ENCODE assay signal across 18 cellular contexts in the genomic region with DNA sequence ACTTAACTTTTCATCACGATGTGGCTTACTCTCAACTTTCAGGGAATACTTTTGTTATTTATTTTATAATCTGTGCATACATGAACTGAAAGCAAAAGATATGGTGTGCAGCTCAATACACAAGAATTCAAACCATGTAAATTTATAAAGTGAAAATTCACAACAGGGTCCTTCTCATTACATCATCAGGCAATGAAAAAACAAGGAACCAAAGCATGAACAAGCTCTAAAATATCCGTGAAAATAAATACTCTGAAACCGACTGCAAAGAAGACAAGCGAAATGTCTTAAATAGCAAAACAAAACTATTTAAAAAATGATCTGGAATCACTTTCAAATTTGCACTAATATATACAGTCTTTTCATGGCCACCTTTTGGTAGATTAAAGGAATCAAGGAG. TPM values are rescaled to one million over a fixed set of nuclear protein-coding genes. Genes with fewer than 3 reads are reported as not detected.
"Had no signal": no experiment of that assay in that cellular context is flagged by ENCODE, and none has a peak within 500 bp of the region (broad histone marks: within the 10 kb centered on the region; RNA-seq: fewer than 3 reads in every experiment).

No MANE protein-coding gene starts in this region.

- H3K9me3 Mint-ChIP-seq: activated T-cell treated with anti-CD3 and anti-CD28 coated beads, Interleukin-2, amount 50 U/mL, for 24 hours; activated T-helper 17 cell treated with anti-CD3 and anti-CD28 coated beads, Interleukin-2, amount 50 U/mL, for 72 hours; natural killer cell treated with Interleukin-12 subunit alpha and Interleukin-12 subunit beta and Interleukin-15 and Interleukin-18, amount 100 ng/mL, for 72 hours; stimulated activated naive CD8-positive, alpha-beta T cell treated with anti-CD3 and anti-CD28 coated beads, Interleukin-15, amount 100 ng/mL, for 72 hours; T-helper 2 cell treated with Interferon-gamma antibody and Interleukin-4, amounts not matched to agents 5 μg/mL and 100 μg/mL, for 36 hours had no signal

- H3K4me3 Mint-ChIP-seq: activated naive CD8-positive, alpha-beta T cell; activated T-cell treated with anti-CD3 and anti-CD28 coated beads, Interleukin-2, amount 50 U/mL, for 24 hours; activated T-helper 17 cell treated with anti-CD3 and anti-CD28 coated beads, Interleukin-2, amount 50 U/mL, for 72 hours; natural killer cell treated with Interleukin-12 subunit alpha and Interleukin-12 subunit beta and Interleukin-15 and Interleukin-18, amount 100 ng/mL, for 72 hours; stimulated activated naive CD8-positive, alpha-beta T cell treated with anti-CD3 and anti-CD28 coated beads, Interleukin-15, amount 100 ng/mL, for 72 hours; T-helper 2 cell treated with Interferon-gamma antibody and Interleukin-4, amounts not matched to agents 5 μg/mL and 100 μg/mL, for 36 hours had no signal

- H3K36me3 Mint-ChIP-seq: natural killer cell treated with Interleukin-12 subunit alpha and Interleukin-12 subunit beta and Interleukin-15 and Interleukin-18, amount 100 ng/mL, for 72 hours had no signal

- H3K27me3 Mint-ChIP-seq: activated naive CD8-positive, alpha-beta T cell; activated T-cell treated with anti-CD3 and anti-CD28 coated beads, Interleukin-2, amount 50 U/mL, for 24 hours; activated T-helper 17 cell treated with anti-CD3 and anti-CD28 coated beads, Interleukin-2, amount 50 U/mL, for 72 hours; natural killer cell treated with Interleukin-12 subunit alpha and Interleukin-12 subunit beta and Interleukin-15 and Interleukin-18, amount 100 ng/mL, for 72 hours; stimulated activated naive CD8-positive, alpha-beta T cell treated with anti-CD3 and anti-CD28 coated beads, Interleukin-15, amount 100 ng/mL, for 72 hours had no signal

- DNase-seq: activated CD4-positive, alpha-beta T cell treated with anti-CD3 and anti-CD28 coated beads for 1 hour; activated CD8-positive, alpha-beta memory T cell treated with anti-CD3 and anti-CD28 coated beads, Interleukin-2, amount 50 U/mL, for 4 hours; activated T-cell treated with anti-CD3 and anti-CD28 coated beads, Interleukin-2, amount 50 U/mL, for 24 hours; dermis blood vessel endothelial cell; effector CD8-positive, alpha-beta T cell; erythroblast; glutamatergic neuron; hippocampal formation; midbrain; right cardiac atrium; stimulated activated CD4-positive, alpha-beta T cell treated with anti-CD3 and anti-CD28 coated beads, Interleukin-1b, Interleukin-23, amount 100 ng/mL, for 48 hours; stimulated activated naive CD8-positive, alpha-beta T cell treated with anti-CD3 and anti-CD28 coated beads, Interleukin-15, amount 100 ng/mL, for 72 hours; tibial artery had no signal

- ATAC-seq: activated T-helper 17 cell treated with anti-CD3 and anti-CD28 coated beads, Interleukin-2, amount 50 U/mL, for 72 hours; natural killer cell treated with Interleukin-12 subunit alpha and Interleukin-12 subunit beta and Interleukin-15 and Interleukin-18, amount 100 ng/mL, for 72 hours; stimulated activated naive CD8-positive, alpha-beta T cell treated with anti-CD3 and anti-CD28 coated beads, Interleukin-15, amount 100 ng/mL, for 72 hours had no signal

- H3K4me3 ChIP-seq: skin epidermis, tibial artery had no signal

- H3K27ac Mint-ChIP-seq: activated naive CD8-positive, alpha-beta T cell; activated T-cell treated with anti-CD3 and anti-CD28 coated beads, Interleukin-2, amount 50 U/mL, for 24 hours; activated T-helper 17 cell treated with anti-CD3 and anti-CD28 coated beads, Interleukin-2, amount 50 U/mL, for 72 hours; natural killer cell treated with Interleukin-12 subunit alpha and Interleukin-12 subunit beta and Interleukin-15 and Interleukin-18, amount 100 ng/mL, for 72 hours; stimulated activated naive CD8-positive, alpha-beta T cell treated with anti-CD3 and anti-CD28 coated beads, Interleukin-15, amount 100 ng/mL, for 72 hours; T-helper 2 cell treated with Interferon-gamma antibody and Interleukin-4, amounts not matched to agents 5 μg/mL and 100 μg/mL, for 36 hours had no signal

RNA-seq across cellular contexts. Expression of a gene that starts 49.7 kb away (rescaled TPM):
- total RNA-seq: activated T-helper 17 cell treated with anti-CD3 and anti-CD28 coated beads, Interleukin-2, amount 50 U/mL, for 72 hours; natural killer cell treated with Interleukin-12 subunit alpha and Interleukin-12 subunit beta and Interleukin-15 and Interleukin-18, amount 100 ng/mL, for 72 hours; right cardiac atrium had no signal
